ENCODE assay signal across 11 cellular contexts in genomic region chr5:67297376-67297775, GRCh38.
"Had no signal": no experiment of that assay in that cellular context is flagged by ENCODE, and none has a peak within 500 bp of the region (broad histone marks: within the 10 kb centered on the region; RNA-seq: fewer than 3 reads in every experiment).

No MANE protein-coding gene starts in this region.

- H3K36me3 ChIP-seq: heart left ventricle, left lung, prostate gland, spleen, tibial nerve had no signal

- H3K27me3 ChIP-seq: heart left ventricle, left lung, spleen, tibial nerve had no signal

- H3K9me3 ChIP-seq: heart left ventricle, left lung, prostate gland, spleen, tibial nerve had no signal

- H3K4me3 ChIP-seq: heart left ventricle, left lung, prostate gland, spleen, tibial nerve had no signal

- H3K4me1 ChIP-seq: prostate gland had no signal

- H3K27ac ChIP-seq: heart left ventricle, left lung, prostate gland, spleen had no signal

- DNase-seq: activated B cell treated with CpG ODN at 0.5 μM for 24 hours; activated CD4-positive, alpha-beta T cell treated with anti-CD3 and anti-CD28 coated beads, Interleukin-2, amount 10 ng/mL, durations not matched to agents 7 days and 5 days; activated CD8-positive, alpha-beta memory T cell treated with anti-CD3 and anti-CD28 coated beads for 24 hours; activated naive CD4-positive, alpha-beta T cell treated with anti-CD3 and anti-CD28 coated beads for 36 hours; left lung; mesenchymal stem cell; spleen; stimulated activated CD4-positive, alpha-beta T cell treated with anti-CD3 and anti-CD28 coated beads, Interleukin-1b, Interleukin-23, amount 100 ng/mL, for 48 hours had no signal
